10 cellular contexts compared by ENCODE assay signal in the genomic region with DNA sequence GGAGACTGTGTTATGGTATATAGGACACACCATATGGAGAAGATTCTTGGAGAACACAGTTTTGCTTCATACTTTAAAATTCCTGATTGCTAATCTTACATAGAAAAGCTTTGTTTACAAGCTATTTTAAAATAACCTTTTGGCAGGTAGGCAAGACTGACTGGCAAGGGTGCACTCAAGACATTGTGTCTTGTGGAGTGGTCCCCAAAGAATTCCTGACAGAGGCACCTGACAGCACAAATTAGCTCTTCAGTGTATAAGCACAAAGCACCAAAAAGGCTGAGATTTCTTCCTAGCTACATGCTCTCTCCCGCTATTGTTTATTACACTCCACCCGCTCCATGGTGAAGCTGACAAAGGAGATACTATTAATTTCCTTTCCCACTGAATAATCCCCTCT.
DNase-seq lines count a peak whose midpoint lies in the region; ATAC-seq and TF ChIP-seq lines count a peak whose summit lies in the region.
"Had no signal": no experiment of that assay in that cellular context is flagged by ENCODE, and none has a peak within 500 bp of the region (broad histone marks: within the 10 kb centered on the region; RNA-seq: fewer than 3 reads in every experiment).

No MANE protein-coding gene starts in this region.

- no peak overlapping the region for H2BK15ac ChIP-seq in IMR-90 (ENCODE audit: low read depth, low read length)

- dilution Hi-C loops in IMR-90 (cut with HindIII; ENCODE audit: low sequenced_read_pairs, unreplicated experiment), result no loop called here

- H3K18ac ChIP-seq in IMR-90 (ENCODE audit: low read depth, low read length), result no peak overlapping the region

- H3K36me3 ChIP-seq in IMR-90 (ENCODE audit: control insufficient read depth, insufficient read depth, low read length) (no peaks in the 10 kb centered on the region), brain microvascular endothelial cell (replicated peaks) (no peaks in the 10 kb centered on the region), neural cell (ENCODE audit: insufficient read depth, low read length) (no peaks in the 10 kb centered on the region), spleen (no peaks in the 10 kb centered on the region)

- WGBS in IMR-90 (ENCODE audit: extremely low coverage in 2 of 2, insufficient read length in 1 of 2), 2 experiments, result no CpG with 5 or more reads among the region's 2 CpGs
- 96 to 98% (median 96%) methylated on average over 2 of the region's 2 CpGs for WGBS in spleen, 5 donors

- no peak for TF ChIP-seq CTCF in CD4-positive, alpha-beta T cell (IDR thresholded peaks at IDR 0.05)
- TF ChIP-seq CTCF in IMR-90 (conservative IDR thresholded peaks at IDR 0.05; ENCODE audit: low read depth, low read length), result no peak
- TF ChIP-seq CTCF in brain microvascular endothelial cell (IDR thresholded peaks at IDR 0.05; ENCODE audit: low read depth, low read length, missing control alignments), result no peak
- TF ChIP-seq CTCF in neural cell (IDR thresholded peaks at IDR 0.05; ENCODE audit: poor library complexity, severe bottlenecking), result no peak
- TF ChIP-seq CTCF in spleen (IDR thresholded peaks at IDR 0.05 in 8 of 11, conservative IDR thresholded peaks at IDR 0.05 in 3 of 11), result no peak

- H3K4me1 ChIP-seq in IMR-90 (ENCODE audit: control insufficient read depth, insufficient read depth, low read length), result no peaks in the 10 kb centered on the region; the same call in 1 of the 2 replicates
- peaks cover 0 to 47% (median 32%) of the 10 kb centered on the region in 6 donors for H3K4me1 ChIP-seq in spleen

- CTCF ChIA-PET in CD4-positive, alpha-beta T cell (lab: Charles Lee), result interaction anchor here (1.2 kb wide), 2 partner anchors 24 to 36 kb away, joined by 3 to 4 read pairs; no protein-coding TSS in a partner anchor
- CTCF ChIA-PET in IMR-90 (lab: Yijun Ruan, JAX), result interaction anchor here (1.3 kb wide), 2 partner anchors 9 to 207 kb away, joined by 3 to 4 read pairs; no protein-coding TSS in a partner anchor

- H4K20me1 ChIP-seq in IMR-90 (ENCODE audit: insufficient read depth, low read length), result peaks cover 12% of the 10 kb centered on the region; the same call in 1 of the 2 replicates
- no peaks in the 10 kb centered on the region for H4K20me1 ChIP-seq in neural cell (ENCODE audit: insufficient read depth)

- TF ChIP-seq RAD21 in IMR-90 (IDR thresholded peaks at IDR 0.05; ENCODE audit: low read length), result no peak
- no peak for TF ChIP-seq RAD21 in neural cell (conservative IDR thresholded peaks at IDR 0.05)

- no peak overlapping the region for H3K4me3 ChIP-seq in IMR-90 (ENCODE audit: insufficient read depth, low read depth, low read length)
- no peak overlapping the region for H3K4me3 ChIP-seq in brain microvascular endothelial cell (ENCODE audit: low read depth, low read length)
- peak overlapping the region; percentile 80 for H3K4me3 ChIP-seq in neural cell (ENCODE audit: low read length)
- H3K4me3 ChIP-seq in spleen, result peak overlapping the region in 1 of 8 donors; percentile 80

- TF ChIP-seq EP300 in neural cell (conservative IDR thresholded peaks at IDR 0.05; ENCODE audit: poor library complexity, severe bottlenecking), result peak; percentile 87

- peak overlapping the region; percentile 99 for H3K4me3 Mint-ChIP-seq in CD4-positive, alpha-beta T cell

- H3K9ac ChIP-seq in IMR-90 (ENCODE audit: low read depth, low read length) (no peak overlapping the region), neural cell (ENCODE audit: low read length) (peak overlapping the region; percentile 56)

- no peak overlapping the region for H2AK5ac ChIP-seq in IMR-90 (ENCODE audit: low read depth, low read length)

- peak overlapping the region; percentile 45; the same call in 1 of the 2 replicates for H3K14ac ChIP-seq in IMR-90 (replicated peaks; ENCODE audit: low read depth, low read length)

- peak overlapping the region in 1 of 2 experiments; percentile 15; a peak in 1 of 4 replicates for H4K8ac ChIP-seq in IMR-90 (ENCODE audit: low read depth in 2 of 2, low read length in 2 of 2)

- BruUV-seq in IMR-90 (replicated peaks; lab: Mats Ljungman, UMichigan), result no TSS peak

- H3K9me1 ChIP-seq in IMR-90 (ENCODE audit: insufficient read depth, low read length), result no peaks in the 10 kb centered on the region

- no peak overlapping the region for H3K27ac ChIP-seq in CD4-positive, alpha-beta T cell (ENCODE audit: low read depth, low read length)
- H3K27ac ChIP-seq in IMR-90 (ENCODE audit: insufficient read depth, low read length), result no peak overlapping the region
- peak overlapping the region; percentile 98 for H3K27ac ChIP-seq in brain microvascular endothelial cell
- peak overlapping the region; percentile 96 for H3K27ac ChIP-seq in neural cell (ENCODE audit: low read length)
- no peak overlapping the region for H3K27ac ChIP-seq in spleen

- no peak overlapping the region for H3K4me2 ChIP-seq in IMR-90 (ENCODE audit: low read depth, low read length)
- peak overlapping the region; percentile 95 for H3K4me2 ChIP-seq in neural cell (ENCODE audit: low read length)

- H4K91ac ChIP-seq in IMR-90 (ENCODE audit: insufficient read depth, low read depth, low read length), result no peak overlapping the region

- intact Hi-C loops in CD4-positive, alpha-beta T cell (cut with DNase I, micrococcal nuclease), result no loop called here
- intact Hi-C loops in IMR-90 (cut with micrococcal nuclease), result loop anchor here (10.0 kb wide), 1 partner anchor 459 kb away; no protein-coding TSS in a partner anchor
- intact Hi-C loops in spleen (cut with DNase I; ENCODE audit: low total_unique reads), result no loop called here

- peaks cover 68% of the 10 kb centered on the region for H3K79me2 ChIP-seq in neural cell (replicated peaks; ENCODE audit: insufficient read depth, low read length)

- H4K5ac ChIP-seq in IMR-90 (ENCODE audit: low read depth, low read length), result no peak overlapping the region

- no peaks in the 10 kb centered on the region for H3K9me2 ChIP-seq in neural cell (ENCODE audit: insufficient read depth, low read length)

- H3K4ac ChIP-seq in IMR-90 (ENCODE audit: low read depth, low read length), result no peak overlapping the region

- H2BK5ac ChIP-seq in IMR-90 (ENCODE audit: low read depth, low read length, poor library complexity, severe bottlenecking), result no peak overlapping the region

- H2AFZ ChIP-seq in IMR-90 (replicated peaks; ENCODE audit: low read length, poor library complexity), result no peak overlapping the region
- H2AFZ ChIP-seq in neural cell (ENCODE audit: low read depth, low read length), result no peak overlapping the region

- H3F3A ChIP-seq in neural cell (ENCODE audit: insufficient read depth, low read length, poor library complexity, severe bottlenecking), result no peaks in the 10 kb centered on the region

- POLR2A ChIA-PET in CD4-positive, alpha-beta T cell (lab: Charles Lee), result interaction anchor here (0.6 to 0.7 kb wide), 2 partner anchors 14 to 92 kb away, joined by 3 read pairs; no protein-coding TSS in a partner anchor
- POLR2A ChIA-PET in IMR-90 (lab: Charles Lee; ENCODE audit: unreplicated experiment), result no interaction called here

- in situ Hi-C loops in IMR-90 (cut with MboI; ENCODE audit: low sequenced_read_pairs) (no loop called here), brain microvascular endothelial cell (cut with HindIII; ENCODE audit: low pct_ligation_motif_present, low sequenced_read_pairs) (no loop called here)

- no peaks in the 10 kb centered on the region for H3K9me3 Mint-ChIP-seq in CD4-positive, alpha-beta T cell

- peaks cover 9 to 29% of the 10 kb centered on the region in 2 experiments; a peak in 3 of 4 replicates for H3K79me1 ChIP-seq in IMR-90 (ENCODE audit: low read depth in 1 of 2, low read length in 2 of 2)

- peaks cover 19% of the 10 kb centered on the region for H3K36me3 Mint-ChIP-seq in CD4-positive, alpha-beta T cell (ENCODE audit: low read depth)

- no peaks in the 10 kb centered on the region for H3K27me3 Mint-ChIP-seq in CD4-positive, alpha-beta T cell

- H3K9me3 ChIP-seq in CD4-positive, alpha-beta T cell (ENCODE audit: control insufficient read depth, low read length), result no peaks in the 10 kb centered on the region
- H3K9me3 ChIP-seq in IMR-90 (ENCODE audit: control insufficient read depth, insufficient read depth, low read length), result no peaks in the 10 kb centered on the region
- no peaks in the 10 kb centered on the region for H3K9me3 ChIP-seq in neural cell (ENCODE audit: low read length)
- H3K9me3 ChIP-seq in spleen, result no peaks in the 10 kb centered on the region

- DNase-seq in CD4-positive, alpha-beta T cell, result no peak
- no peak for DNase-seq in IMR-90
- DNase-seq in brain microvascular endothelial cell, result no peak
- no peak for DNase-seq in spleen
- DNase-seq in NCI-H345 (lab: John Stamatoyannopoulos, UW), result no peak
- DNase-seq in SHP77 treated with DMSO at 0.1 percent for 48 hours (lab: John Stamatoyannopoulos, UW), result no peak
- DNase-seq: effector CD4-positive, alpha-beta T cell; NCI-H1105; posterior cingulate gyrus had no signal

- ATAC-seq in CD4-positive, alpha-beta T cell (ENCODE audit: poor library complexity), result no peak
- no peak for ATAC-seq in IMR-90 (ENCODE audit: low read depth)

- no peaks in the 10 kb centered on the region for H3K27me3 ChIP-seq in CD4-positive, alpha-beta T cell (ENCODE audit: control insufficient read depth, insufficient read depth, low read length)
- no peaks in the 10 kb centered on the region for H3K27me3 ChIP-seq in IMR-90 (ENCODE audit: control insufficient read depth, insufficient read depth, low read length)
- H3K27me3 ChIP-seq in brain microvascular endothelial cell (replicated peaks), result no peaks in the 10 kb centered on the region
- H3K27me3 ChIP-seq in neural cell (ENCODE audit: insufficient read depth, low read depth, low read length), result no peaks in the 10 kb centered on the region
- no peaks in the 10 kb centered on the region for H3K27me3 ChIP-seq in spleen (replicated peaks in 1 of 7)

- no peak overlapping the region for H3K56ac ChIP-seq in IMR-90 (ENCODE audit: extremely low read depth, insufficient read depth, low read length)

- H2BK120ac ChIP-seq in IMR-90 (ENCODE audit: low read depth, low read length), result no peak overlapping the region

- peak overlapping the region; percentile 100 for H3K27ac Mint-ChIP-seq in CD4-positive, alpha-beta T cell

- peak overlapping the region; percentile 45; the same call in 1 of the 2 replicates for H3K23ac ChIP-seq in IMR-90 (ENCODE audit: low read depth, low read length)

- H2BK20ac ChIP-seq in IMR-90 (ENCODE audit: low read depth, low read length), result no peak overlapping the region

- peaks cover 42% of the 10 kb centered on the region for H3K4me1 Mint-ChIP-seq in CD4-positive, alpha-beta T cell (ENCODE audit: low read depth)

- TF ChIP-seq POLR2A in IMR-90 (IDR thresholded peaks at IDR 0.05; ENCODE audit: low read depth, low read length) (no peak), spleen (IDR thresholded peaks at IDR 0.05) (no peak)

- H2AK9ac ChIP-seq in IMR-90 (replicated peaks; ENCODE audit: low read depth, low read length, poor library complexity), result no peak overlapping the region

TF ChIP-seq in IMR-90, 13 proteins besides CTCF, POLR2A, EP300 and RAD21 (continues in another document):
- TF ChIP-seq MAFK (IDR thresholded peaks at IDR 0.05; ENCODE audit: low read depth, low read length) (no peak), RFX5 (IDR thresholded peaks at IDR 0.05; ENCODE audit: low read depth, low read length) (no peak)

TF ChIP-seq in neural cell, 6 proteins besides CTCF, POLR2A, EP300 and RAD21 (continues in another document):
- peak; percentile 64 for TF ChIP-seq POLR2AphosphoS5 (IDR thresholded peaks at IDR 0.05)
- TF ChIP-seq EZH2 (IDR thresholded peaks at IDR 0.05; ENCODE audit: borderline replicate concordance, insufficient read depth, low read length, poor library complexity, severe bottlenecking), result no peak

Comparison
In these comparisons a context has a peak if more than half of its experiments do, and no peak if none do; other contexts are left out.
1. H3K27ac ChIP-seq: peak in brain microvascular endothelial cell (single experiment) and neural cell (single experiment); none in CD4-positive, alpha-beta T cell (single experiment), IMR-90 (single experiment) and spleen (0 of 8).